ENCODE assay signal across 24 cellular contexts in the genomic region with DNA sequence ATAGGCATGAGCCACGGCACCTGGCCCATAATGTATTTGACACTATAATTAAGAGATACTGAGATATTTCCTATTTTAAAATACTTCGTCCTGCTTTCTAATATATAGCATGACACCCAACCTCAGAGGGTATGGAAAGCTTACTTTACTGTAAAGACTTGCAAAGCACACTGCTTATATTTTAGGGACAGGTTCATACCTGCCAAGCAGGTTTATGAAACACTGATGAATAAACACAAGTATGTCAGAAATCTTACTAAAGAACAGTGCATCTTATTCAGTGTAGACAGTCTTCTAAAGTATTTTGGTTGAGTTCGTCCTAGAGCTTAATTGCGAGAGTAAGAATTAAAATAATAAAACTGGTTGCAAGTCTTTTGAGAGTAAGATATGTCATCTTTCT.
A peak's percentile ranks its signal among the peaks of the same experiment; 100 is the strongest.
DNase-seq lines count a peak whose midpoint lies in the region; ATAC-seq, FAIRE-seq and TF ChIP-seq lines count a peak whose summit lies in the region.
"Had no signal": no experiment of that assay in that cellular context is flagged by ENCODE, and none has a peak within 500 bp of the region (broad histone marks: within the 10 kb centered on the region; RNA-seq: fewer than 3 reads in every experiment).

No MANE protein-coding gene starts in this region.

- peak overlapping the region; percentile 22 for H3K4me3 Mint-ChIP-seq in Calu3 (ENCODE audit: low read depth, unreplicated experiment)
- H3K4me3 Mint-ChIP-seq in mesothelial cell of epicardium, result no peak overlapping the region
- H3K4me3 Mint-ChIP-seq: IgD-negative memory B cell had no signal

- ATAC-seq in left lobe of liver (no peak), HepG2 (no peak)
- ATAC-seq: Panc1 had no signal

- H3K27ac Mint-ChIP-seq in Calu3 (ENCODE audit: unreplicated experiment) (no peak overlapping the region), mesothelial cell of epicardium (peak overlapping the region; percentile 75)
- H3K27ac Mint-ChIP-seq: IgD-negative memory B cell had no signal

- H3K36me3 Mint-ChIP-seq in Calu3 (ENCODE audit: insufficient read depth, unreplicated experiment) (no peaks in the 10 kb centered on the region), mesothelial cell of epicardium (peaks cover 2% of the 10 kb centered on the region)
- H3K36me3 Mint-ChIP-seq: IgD-negative memory B cell had no signal

- TF ChIP-seq CTCF in Calu3 (IDR thresholded peaks at IDR 0.05; ENCODE audit: unreplicated experiment) (no peak), breast epithelium (IDR thresholded peaks at IDR 0.05) (no peak), mesothelial cell of epicardium (IDR thresholded peaks at IDR 0.05; ENCODE audit: unreplicated experiment) (no peak), GM10266 (IDR thresholded peaks at IDR 0.05; ENCODE audit: control insufficient read depth, insufficient read depth, low read depth, missing control alignments) (no peak), HepG2 (CRISPR knock-in tag; IDR thresholded peaks at IDR 0.05) (no peak)

- BruUV-seq in Calu3 (replicated peaks; lab: Mats Ljungman, UMichigan) (no TSS peak), HepG2 (replicated peaks; lab: Mats Ljungman, UMichigan) (no TSS peak)

- H3K36me3 ChIP-seq in breast epithelium, result no peaks in the 10 kb centered on the region
- no peaks in the 10 kb centered on the region for H3K36me3 ChIP-seq in HepG2 (replicated peaks in 1 of 2; ENCODE audit: control insufficient read depth in 1 of 2, insufficient read depth in 2 of 2, low read length in 2 of 2)

- H3K27ac ChIP-seq in breast epithelium (peak overlapping the region; percentile 23 to 60), epithelial cell of prostate (peak overlapping the region; percentile 98), HepG2 (ENCODE audit: extremely low read length, insufficient read depth, low read length) (no peak overlapping the region)
- H3K27ac ChIP-seq: 22Rv1, KMS-11, SK-N-MC had no signal

- no peak for DNase-seq in Calu3
- DNase-seq in breast epithelium (ENCODE audit: low spot score in 2 of 2), result no peak
- DNase-seq in epithelial cell of prostate (ENCODE audit: low read depth, low spot score), result no peak
- no peak for DNase-seq in mesothelial cell of epicardium (ENCODE audit: low spot score in 2 of 2, unreplicated experiment in 2 of 2)
- DNase-seq in activated CD4-positive, alpha-beta T cell treated with anti-CD3 and anti-CD28 coated beads, Interleukin-2, amount 50 U/mL, for 1 hour, result no peak
- DNase-seq in left lobe of liver (ENCODE audit: low spot score), result no peak
- no peak for DNase-seq in GM10266 (ENCODE audit: extremely low spot score)
- DNase-seq in HepG2 (ENCODE audit: low spot score), result no peak
- DNase-seq: GOT3, HCEC 1CT, NCI-H1048, NCI-H1417 treated with DMSO at 0.1 percent for 48 hours, NCI-H1694 treated with DMSO at 0.1 percent for 48 hours, NCI-H2081, NCI-H226, NCI-H510A, NCI-H69, SIG-M5 had no signal

- TF ChIP-seq EP300 in HepG2 (IDR thresholded peaks at IDR 0.05; ENCODE audit: low read depth in 2 of 2, low read length in 2 of 2) (no peak), HepG2 (CRISPR knock-in tag; IDR thresholded peaks at IDR 0.05; ENCODE audit: borderline replicate concordance) (no peak)

- H3K4me1 ChIP-seq in breast epithelium (no peaks in the 10 kb centered on the region), HepG2 (ENCODE audit: insufficient read depth, low read length) (peaks cover 9% of the 10 kb centered on the region; the same call in 1 of the 2 replicates)

- H3K4me2 ChIP-seq in HepG2 (ENCODE audit: low read depth, low read length), result no peak overlapping the region
- H3K4me2 ChIP-seq: KMS-11 had no signal

- no peak for FAIRE-seq in HepG2 (lab: Jason Lieb, UNC)
- FAIRE-seq: D721Med had no signal

- no peak for TF ChIP-seq POLR2A in breast epithelium (IDR thresholded peaks at IDR 0.05)
- TF ChIP-seq POLR2A in HepG2 (IDR thresholded peaks at IDR 0.05; ENCODE audit: insufficient read depth in 1 of 2, low read depth in 2 of 2, low read length in 2 of 2), result no peak

- 95% methylated on average over 4 of the region's 4 CpGs for WGBS in HepG2 (ENCODE audit: low lambda C conversion rate)

- H3K9me3 ChIP-seq in breast epithelium (no peaks in the 10 kb centered on the region), HepG2 (ENCODE audit: low read length) (no peaks in the 10 kb centered on the region)

- in situ Hi-C loops in HepG2 (cut with HindIII; ENCODE audit: extremely low pct_ligation_motif_present, low pct_unique_long_range_greater_than_20kb), result no loop called here

- POLR2A ChIA-PET in HepG2 (lab: Yijun Ruan, JAX), result no interaction called here

- no peaks in the 10 kb centered on the region for H3K27me3 ChIP-seq in breast epithelium
- no peaks in the 10 kb centered on the region for H3K27me3 ChIP-seq in HepG2 (ENCODE audit: control insufficient read depth in 1 of 2, insufficient read depth in 2 of 2, low read length in 2 of 2)

- intact Hi-C loops in Calu3 (cut with micrococcal nuclease; ENCODE audit: unreplicated experiment) (no loop called here), breast epithelium (cut with DNase I; ENCODE audit: low total_unique reads) (no loop called here), HepG2 (cut with micrococcal nuclease; ENCODE audit: unreplicated experiment) (no loop called here)

- H3K4me1 Mint-ChIP-seq in Calu3 (ENCODE audit: low read depth, unreplicated experiment), result peaks cover 46% of the 10 kb centered on the region
- peaks cover 60% of the 10 kb centered on the region for H3K4me1 Mint-ChIP-seq in mesothelial cell of epicardium

- TF ChIP-seq RAD21 in HepG2 (CRISPR knock-in tag; IDR thresholded peaks at IDR 0.05), result no peak

- CTCF ChIA-PET in Calu3 (lab: Charles Lee), result no interaction called here
- CTCF ChIA-PET in HepG2 (lab: Yijun Ruan, JAX; ENCODE audit: low intra/inter-chr PET ratio, low total read pairs), result no interaction called here

- H3K79me2 ChIP-seq in HepG2 (ENCODE audit: insufficient read depth, low read length), result no peaks in the 10 kb centered on the region

- H3K9ac ChIP-seq in HepG2 (ENCODE audit: insufficient read depth, low read depth, low read length), result no peak overlapping the region
- H3K9ac ChIP-seq: KMS-11 had no signal

- 0 out of 2 replicates have a peak, but pooled peaks cover 3% of the 10 kb centered on the region for H4K20me1 ChIP-seq in HepG2 (ENCODE audit: insufficient read depth, low read length)

- no peak overlapping the region for H2AFZ ChIP-seq in HepG2 (ENCODE audit: low read length)

- H3K9me3 Mint-ChIP-seq in Calu3 (ENCODE audit: low read depth, unreplicated experiment), result no peaks in the 10 kb centered on the region
- no peaks in the 10 kb centered on the region for H3K9me3 Mint-ChIP-seq in mesothelial cell of epicardium

- H3K4me3 ChIP-seq in breast epithelium, result no peak overlapping the region
- H3K4me3 ChIP-seq in HepG2 (replicated peaks in 1 of 3; ENCODE audit: insufficient read depth in 1 of 3, low read depth in 2 of 3, low read length in 3 of 3), result no peak overlapping the region
- H3K4me3 ChIP-seq: SK-N-MC had no signal

- H3K27me3 Mint-ChIP-seq in Calu3 (ENCODE audit: unreplicated experiment), result no peaks in the 10 kb centered on the region
- H3K27me3 Mint-ChIP-seq in mesothelial cell of epicardium (ENCODE audit: low read depth), result no peaks in the 10 kb centered on the region

TF ChIP-seq in HepG2, 621 proteins besides CTCF, POLR2A, EP300 and RAD21:
- TF ChIP-seq, protein P1, sequence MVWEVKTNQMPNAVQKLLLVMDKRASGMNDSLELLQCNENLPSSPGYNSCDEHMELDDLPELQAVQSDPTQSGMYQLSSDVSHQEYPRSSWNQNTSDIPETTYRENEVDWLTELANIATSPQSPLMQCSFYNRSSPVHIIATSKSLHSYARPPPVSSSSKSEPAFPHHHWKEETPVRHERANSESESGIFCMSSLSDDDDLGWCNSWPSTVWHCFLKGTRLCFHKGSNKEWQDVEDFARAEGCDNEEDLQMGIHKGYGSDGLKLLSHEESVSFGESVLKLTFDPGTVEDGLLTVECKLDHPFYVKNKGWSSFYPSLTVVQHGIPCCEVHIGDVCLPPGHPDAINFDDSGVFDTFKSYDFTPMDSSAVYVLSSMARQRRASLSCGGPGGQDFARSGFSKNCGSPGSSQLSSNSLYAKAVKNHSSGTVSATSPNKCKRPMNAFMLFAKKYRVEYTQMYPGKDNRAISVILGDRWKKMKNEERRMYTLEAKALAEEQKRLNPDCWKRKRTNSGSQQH (CRISPR knock-in tag; IDR thresholded peaks at IDR 0.05; ENCODE audit: low read depth), result no peak
- no peak for TF ChIP-seq ZNF660 (CRISPR knock-in tag; IDR thresholded peaks at IDR 0.05; ENCODE audit: borderline replicate concordance, low read depth)
